ENCODE assay signal across 3 cellular contexts in the genomic region with DNA sequence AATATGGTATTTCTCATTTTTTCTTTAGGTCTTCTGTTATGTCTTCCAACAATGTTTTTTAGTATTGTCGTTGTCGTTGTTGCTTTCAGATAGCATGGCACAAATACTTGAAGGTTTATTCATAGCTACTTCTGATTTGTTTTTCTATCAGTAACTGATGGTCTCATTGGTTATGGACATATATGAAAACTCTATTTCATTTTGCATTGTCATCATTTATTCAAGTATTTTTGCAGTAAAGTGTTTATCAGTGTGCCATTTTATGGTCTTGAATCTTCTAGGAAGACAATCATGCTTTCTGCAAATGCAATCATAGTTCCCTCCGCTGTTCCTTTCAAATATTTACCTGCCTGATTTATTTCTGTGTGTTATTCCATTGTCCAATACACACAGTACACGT.
TF ChIP-seq lines count a peak whose summit lies in the region.

No MANE protein-coding gene starts in this region.

TF ChIP-seq in A549, 52 proteins besides CTCF, POLR2A, EP300 and RAD21:
- TF ChIP-seq MAFK (IDR thresholded peaks at IDR 0.05; ENCODE audit: partially characterized antibody) (peak; percentile 93), PHF8 (IDR thresholded peaks at IDR 0.05; ENCODE audit: borderline replicate concordance, low read depth) (no peak), CHD2 (IDR thresholded peaks at IDR 0.05; ENCODE audit: low read length, partially characterized antibody) (no peak)

TF ChIP-seq in IMR-90, 13 proteins besides CTCF, POLR2A, EP300 and RAD21:
- TF ChIP-seq MAFK (IDR thresholded peaks at IDR 0.05; ENCODE audit: low read depth, low read length) (peak; percentile 87), MAZ (IDR thresholded peaks at IDR 0.05; ENCODE audit: borderline replicate concordance, low read depth, low read length) (no peak)
TF ChIP-seq in IMR-90: peak in this region for 1.

TF ChIP-seq in H1, 55 proteins besides CTCF, POLR2A, EP300 and RAD21:
- TF ChIP-seq MAFK (IDR thresholded peaks at IDR 0.05; ENCODE audit: low read depth, low read length) (peak; percentile 49; the same call in 1 of the 2 replicates), ZNF274 (IDR thresholded peaks at IDR 0.05; ENCODE audit: borderline replicate concordance, extremely low read depth, low read length) (no peak)
